Comparison of ENCODE assay signal across 18 cellular contexts in the genomic region with DNA sequence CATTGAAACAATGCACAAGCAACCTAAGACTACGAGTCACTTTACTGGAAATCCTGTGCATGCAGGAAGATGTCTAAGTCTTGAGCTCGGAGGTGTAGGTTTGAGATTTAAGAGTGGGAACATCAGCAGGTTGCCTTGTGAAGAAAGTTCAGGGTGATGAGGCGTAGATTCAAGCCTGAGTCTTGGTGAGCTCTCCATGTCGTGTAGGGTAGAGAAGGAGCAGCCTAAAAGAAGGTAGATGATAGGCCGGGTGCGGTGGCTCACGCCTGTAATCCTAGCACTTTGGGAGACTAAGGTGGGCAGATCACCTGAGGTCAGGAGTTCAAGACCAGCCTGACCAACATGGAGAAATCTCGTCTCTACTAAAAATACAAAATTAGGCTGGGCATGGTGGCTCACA. TPM values are rescaled to one million over a fixed set of nuclear protein-coding genes. Genes with fewer than 3 reads are reported as not detected.
DNase-seq lines count a peak whose midpoint lies in the region; ATAC-seq and TF ChIP-seq lines count a peak whose summit lies in the region.
"Had no signal": no experiment of that assay in that cellular context is flagged by ENCODE, and none has a peak within 500 bp of the region (broad histone marks: within the 10 kb centered on the region; RNA-seq: fewer than 3 reads in every experiment).

No MANE protein-coding gene starts in this region.

- H3K36me3 ChIP-seq in left ventricle myocardium inferior (no peaks in the 10 kb centered on the region), esophagus muscularis mucosa (no peaks in the 10 kb centered on the region)

- no peaks in the 10 kb centered on the region for H3K4me1 Mint-ChIP-seq in type B pancreatic cell (ENCODE audit: unreplicated experiment)
- H3K4me1 Mint-ChIP-seq: CD4-positive, alpha-beta memory T cell had no signal

- peak overlapping the region; percentile 67 for H3K4me3 ChIP-seq in left ventricle myocardium inferior
- H3K4me3 ChIP-seq in esophagus muscularis mucosa = no peak overlapping the region
- H3K4me3 ChIP-seq: GM23248 had no signal

- H3K4me1 ChIP-seq in left ventricle myocardium inferior (peaks cover 27% of the 10 kb centered on the region), esophagus muscularis mucosa (no peaks in the 10 kb centered on the region)

- H3K9me3 ChIP-seq in left ventricle myocardium inferior (replicated peaks) (no peaks in the 10 kb centered on the region), esophagus muscularis mucosa (no peaks in the 10 kb centered on the region)

- intact Hi-C loops in left ventricle myocardium inferior (cut with micrococcal nuclease) = no loop called here
- intact Hi-C loops in Right ventricle myocardium inferior (cut with DNase I) = no loop called here
- intact Hi-C loops in esophagus muscularis mucosa (cut with DNase I) = no loop called here

- H3K27ac Mint-ChIP-seq in type B pancreatic cell = no peak overlapping the region
- H3K27ac Mint-ChIP-seq: CD4-positive, alpha-beta memory T cell had no signal

- no peak overlapping the region for H3K4me3 Mint-ChIP-seq in type B pancreatic cell
- H3K4me3 Mint-ChIP-seq: CD4-positive, alpha-beta memory T cell had no signal

- ATAC-seq in Right ventricle myocardium inferior (no peak), left lobe of liver (no peak)

- H3K27me3 Mint-ChIP-seq in type B pancreatic cell = peaks cover 5% of the 10 kb centered on the region

- 97% methylated on average over 8 of the region's 8 CpGs for WGBS in esophagus muscularis mucosa

- H3K27me3 ChIP-seq in left ventricle myocardium inferior (ENCODE audit: low read depth) = no peaks in the 10 kb centered on the region
- peaks cover 0 to 5% (median 0%) of the 10 kb centered on the region in 4 donors for H3K27me3 ChIP-seq in esophagus muscularis mucosa

- no peak for TF ChIP-seq EP300 in esophagus muscularis mucosa (IDR thresholded peaks at IDR 0.05)

- TF ChIP-seq POLR2A in esophagus muscularis mucosa (IDR thresholded peaks at IDR 0.05; ENCODE audit: low read depth) = no peak

- H3K9me3 Mint-ChIP-seq in type B pancreatic cell = no peaks in the 10 kb centered on the region
- H3K9me3 Mint-ChIP-seq: CD4-positive, alpha-beta memory T cell had no signal

- no peaks in the 10 kb centered on the region for H3K36me3 Mint-ChIP-seq in type B pancreatic cell
- H3K36me3 Mint-ChIP-seq: CD4-positive, alpha-beta memory T cell had no signal

- DNase-seq in left ventricle myocardium inferior (no peak), Right ventricle myocardium inferior (ENCODE audit: missing footprints) (no peak), caudate nucleus (lab: John Stamatoyannopoulos, UW) (peak in 5 of 61 donors; percentile 14 to 65 (median 34)), esophagus muscularis mucosa (ENCODE audit: extremely low spot score) (peak; percentile 75), type B pancreatic cell (ENCODE audit: extremely low spot score, unreplicated experiment) (peak; percentile 10), left lobe of liver (ENCODE audit: low spot score) (no peak)
- DNase-seq: C1 segment of cervical spinal cord; Calu3; CD4-positive, alpha-beta memory T cell; COR-L47; DMS53; DMS79 treated with DMSO at 0.1 percent for 48 hours; GF-D8; GM23248; H7; HCEC 1CT had no signal

- H3K27ac ChIP-seq in left ventricle myocardium inferior (replicated peaks) (peak overlapping the region; percentile 87), caudate nucleus (ENCODE audit: low read depth, low read length) (peak overlapping the region; percentile 76), esophagus muscularis mucosa (replicated peaks in 1 of 4) (no peak overlapping the region)
- H3K27ac ChIP-seq: GM23248 had no signal

- TF ChIP-seq CTCF in left ventricle myocardium inferior (IDR thresholded peaks at IDR 0.05; ENCODE audit: borderline replicate concordance) (no peak), esophagus muscularis mucosa (IDR thresholded peaks at IDR 0.05) (no peak), type B pancreatic cell (conservative IDR thresholded peaks at IDR 0.05) (no peak)

RNA-seq across cellular contexts. Expression of a gene that starts 30.2 kb away (rescaled TPM):
- total RNA-seq in left ventricle myocardium inferior = 2.6 TPM
- total RNA-seq in Right ventricle myocardium inferior = 2.9 TPM
- total RNA-seq in esophagus muscularis mucosa = under 1 TPM in 3 of 4 donors, not detected in 1; 0.11 to 0.58 (median 0.17) TPM
- 4.3 and 7.1 TPM in 2 replicates for total RNA-seq in type B pancreatic cell (ENCODE audit: low replicate concordance)
- total RNA-seq in left lobe of liver = 1.6 TPM
- total RNA-seq: A172, A673, GM23248 had no signal

Comparison
In these comparisons a context has a peak if more than half of its experiments do, and no peak if none do; other contexts are left out.
1. DNase-seq: peak in esophagus muscularis mucosa (single experiment) and type B pancreatic cell (single experiment); none in left ventricle myocardium inferior (single experiment), Right ventricle myocardium inferior (single experiment) and left lobe of liver (single experiment).
2. H3K27ac ChIP-seq: peak in left ventricle myocardium inferior (single experiment) and caudate nucleus (single experiment); none in esophagus muscularis mucosa (0 of 4).